1 cellular context compared by ENCODE assay signal in genomic region chr12:51536159-51536558, GRCh38.
TF ChIP-seq lines count a peak whose summit lies in the region.

No MANE protein-coding gene starts in this region.

TF ChIP-seq in HepG2, 621 proteins besides CTCF, POLR2A, EP300 and RAD21 (continued from another document):
- TF ChIP-seq PRDM15 (CRISPR knock-in tag; IDR thresholded peaks at IDR 0.05) = no peak
- no peak for TF ChIP-seq ZNF546 (CRISPR knock-in tag; conservative IDR thresholded peaks at IDR 0.05)
